ENCODE assay signal across 1 cellular context in the genomic region with DNA sequence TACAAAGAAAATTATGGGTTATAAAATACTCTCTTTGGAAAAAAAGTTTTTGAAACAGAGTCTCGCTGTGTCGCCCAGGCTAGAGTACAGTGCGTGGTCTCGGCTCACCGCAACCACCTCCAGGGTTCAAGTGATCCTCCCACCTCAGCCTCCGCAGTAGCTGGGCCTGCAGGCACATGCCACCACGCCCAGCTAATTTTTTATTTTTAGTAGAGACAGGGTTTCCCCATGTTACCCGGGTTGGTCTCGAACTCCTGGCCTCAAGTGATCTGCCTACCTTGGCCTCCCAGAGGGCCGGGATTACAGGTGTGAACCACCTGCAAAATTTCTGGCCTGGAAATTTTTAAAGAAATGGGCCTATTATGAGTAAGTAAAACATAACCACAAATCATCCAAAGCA.
A peak's percentile ranks its signal among the peaks of the same experiment; 100 is the strongest.
TF ChIP-seq lines count a peak whose summit lies in the region.

No MANE protein-coding gene starts in this region.

TF ChIP-seq in K562, 482 proteins besides CTCF, POLR2A, EP300 and RAD21 (continued from another document):
- TF ChIP-seq, protein P1, sequence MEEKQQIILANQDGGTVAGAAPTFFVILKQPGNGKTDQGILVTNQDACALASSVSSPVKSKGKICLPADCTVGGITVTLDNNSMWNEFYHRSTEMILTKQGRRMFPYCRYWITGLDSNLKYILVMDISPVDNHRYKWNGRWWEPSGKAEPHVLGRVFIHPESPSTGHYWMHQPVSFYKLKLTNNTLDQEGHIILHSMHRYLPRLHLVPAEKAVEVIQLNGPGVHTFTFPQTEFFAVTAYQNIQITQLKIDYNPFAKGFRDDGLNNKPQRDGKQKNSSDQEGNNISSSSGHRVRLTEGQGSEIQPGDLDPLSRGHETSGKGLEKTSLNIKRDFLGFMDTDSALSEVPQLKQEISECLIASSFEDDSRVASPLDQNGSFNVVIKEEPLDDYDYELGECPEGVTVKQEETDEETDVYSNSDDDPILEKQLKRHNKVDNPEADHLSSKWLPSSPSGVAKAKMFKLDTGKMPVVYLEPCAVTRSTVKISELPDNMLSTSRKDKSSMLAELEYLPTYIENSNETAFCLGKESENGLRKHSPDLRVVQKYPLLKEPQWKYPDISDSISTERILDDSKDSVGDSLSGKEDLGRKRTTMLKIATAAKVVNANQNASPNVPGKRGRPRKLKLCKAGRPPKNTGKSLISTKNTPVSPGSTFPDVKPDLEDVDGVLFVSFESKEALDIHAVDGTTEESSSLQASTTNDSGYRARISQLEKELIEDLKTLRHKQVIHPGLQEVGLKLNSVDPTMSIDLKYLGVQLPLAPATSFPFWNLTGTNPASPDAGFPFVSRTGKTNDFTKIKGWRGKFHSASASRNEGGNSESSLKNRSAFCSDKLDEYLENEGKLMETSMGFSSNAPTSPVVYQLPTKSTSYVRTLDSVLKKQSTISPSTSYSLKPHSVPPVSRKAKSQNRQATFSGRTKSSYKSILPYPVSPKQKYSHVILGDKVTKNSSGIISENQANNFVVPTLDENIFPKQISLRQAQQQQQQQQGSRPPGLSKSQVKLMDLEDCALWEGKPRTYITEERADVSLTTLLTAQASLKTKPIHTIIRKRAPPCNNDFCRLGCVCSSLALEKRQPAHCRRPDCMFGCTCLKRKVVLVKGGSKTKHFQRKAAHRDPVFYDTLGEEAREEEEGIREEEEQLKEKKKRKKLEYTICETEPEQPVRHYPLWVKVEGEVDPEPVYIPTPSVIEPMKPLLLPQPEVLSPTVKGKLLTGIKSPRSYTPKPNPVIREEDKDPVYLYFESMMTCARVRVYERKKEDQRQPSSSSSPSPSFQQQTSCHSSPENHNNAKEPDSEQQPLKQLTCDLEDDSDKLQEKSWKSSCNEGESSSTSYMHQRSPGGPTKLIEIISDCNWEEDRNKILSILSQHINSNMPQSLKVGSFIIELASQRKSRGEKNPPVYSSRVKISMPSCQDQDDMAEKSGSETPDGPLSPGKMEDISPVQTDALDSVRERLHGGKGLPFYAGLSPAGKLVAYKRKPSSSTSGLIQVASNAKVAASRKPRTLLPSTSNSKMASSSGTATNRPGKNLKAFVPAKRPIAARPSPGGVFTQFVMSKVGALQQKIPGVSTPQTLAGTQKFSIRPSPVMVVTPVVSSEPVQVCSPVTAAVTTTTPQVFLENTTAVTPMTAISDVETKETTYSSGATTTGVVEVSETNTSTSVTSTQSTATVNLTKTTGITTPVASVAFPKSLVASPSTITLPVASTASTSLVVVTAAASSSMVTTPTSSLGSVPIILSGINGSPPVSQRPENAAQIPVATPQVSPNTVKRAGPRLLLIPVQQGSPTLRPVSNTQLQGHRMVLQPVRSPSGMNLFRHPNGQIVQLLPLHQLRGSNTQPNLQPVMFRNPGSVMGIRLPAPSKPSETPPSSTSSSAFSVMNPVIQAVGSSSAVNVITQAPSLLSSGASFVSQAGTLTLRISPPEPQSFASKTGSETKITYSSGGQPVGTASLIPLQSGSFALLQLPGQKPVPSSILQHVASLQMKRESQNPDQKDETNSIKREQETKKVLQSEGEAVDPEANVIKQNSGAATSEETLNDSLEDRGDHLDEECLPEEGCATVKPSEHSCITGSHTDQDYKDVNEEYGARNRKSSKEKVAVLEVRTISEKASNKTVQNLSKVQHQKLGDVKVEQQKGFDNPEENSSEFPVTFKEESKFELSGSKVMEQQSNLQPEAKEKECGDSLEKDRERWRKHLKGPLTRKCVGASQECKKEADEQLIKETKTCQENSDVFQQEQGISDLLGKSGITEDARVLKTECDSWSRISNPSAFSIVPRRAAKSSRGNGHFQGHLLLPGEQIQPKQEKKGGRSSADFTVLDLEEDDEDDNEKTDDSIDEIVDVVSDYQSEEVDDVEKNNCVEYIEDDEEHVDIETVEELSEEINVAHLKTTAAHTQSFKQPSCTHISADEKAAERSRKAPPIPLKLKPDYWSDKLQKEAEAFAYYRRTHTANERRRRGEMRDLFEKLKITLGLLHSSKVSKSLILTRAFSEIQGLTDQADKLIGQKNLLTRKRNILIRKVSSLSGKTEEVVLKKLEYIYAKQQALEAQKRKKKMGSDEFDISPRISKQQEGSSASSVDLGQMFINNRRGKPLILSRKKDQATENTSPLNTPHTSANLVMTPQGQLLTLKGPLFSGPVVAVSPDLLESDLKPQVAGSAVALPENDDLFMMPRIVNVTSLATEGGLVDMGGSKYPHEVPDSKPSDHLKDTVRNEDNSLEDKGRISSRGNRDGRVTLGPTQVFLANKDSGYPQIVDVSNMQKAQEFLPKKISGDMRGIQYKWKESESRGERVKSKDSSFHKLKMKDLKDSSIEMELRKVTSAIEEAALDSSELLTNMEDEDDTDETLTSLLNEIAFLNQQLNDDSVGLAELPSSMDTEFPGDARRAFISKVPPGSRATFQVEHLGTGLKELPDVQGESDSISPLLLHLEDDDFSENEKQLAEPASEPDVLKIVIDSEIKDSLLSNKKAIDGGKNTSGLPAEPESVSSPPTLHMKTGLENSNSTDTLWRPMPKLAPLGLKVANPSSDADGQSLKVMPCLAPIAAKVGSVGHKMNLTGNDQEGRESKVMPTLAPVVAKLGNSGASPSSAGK (IDR thresholded peaks at IDR 0.05): no peak
- TF ChIP-seq RCOR1 (IDR thresholded peaks at IDR 0.05; ENCODE audit: borderline replicate concordance in 1 of 2, low read depth in 2 of 2, low read length in 2 of 2) (0 out of 4 replicates have a peak, but pooled peaks of 1 of the 2 experiments have one; percentile 26), ZNF165 (CRISPR knock-in tag; IDR thresholded peaks at IDR 0.05; ENCODE audit: borderline replicate concordance) (no peak), CEBPG (CRISPR knock-in tag; IDR thresholded peaks at IDR 0.05) (no peak), CEBPG (tag; conservative IDR thresholded peaks at IDR 0.05 in 1 of 2, IDR thresholded peaks at IDR 0.05 in 1 of 2) (no peak), HMGN3 (IDR thresholded peaks at IDR 0.05; ENCODE audit: borderline replicate concordance, extremely low read depth, insufficient read length, low read depth, low read length) (no peak), ZNF274 (IDR thresholded peaks at IDR 0.05; ENCODE audit: borderline replicate concordance, low read depth, low read length) (no peak), ZBTB8A (IDR thresholded peaks at IDR 0.05; ENCODE audit: partially characterized antibody) (no peak), BCOR (IDR thresholded peaks at IDR 0.05) (0 out of 2 replicates have a peak, but pooled peaks have one; percentile 32), JUND (IDR thresholded peaks at IDR 0.05; ENCODE audit: borderline replicate concordance, low read depth, low read length) (no peak), JUND (tag; IDR thresholded peaks at IDR 0.05; ENCODE audit: borderline replicate concordance, low read depth, low read length) (no peak), DMBX1 (CRISPR knock-in tag; IDR thresholded peaks at IDR 0.05; ENCODE audit: borderline replicate concordance) (peak; percentile 47; the same call in 1 of the 2 replicates), KAT7 (CRISPR knock-in tag; IDR thresholded peaks at IDR 0.05; ENCODE audit: borderline replicate concordance) (no peak), TCF3 (CRISPR knock-in tag; IDR thresholded peaks at IDR 0.05) (no peak)
- TF ChIP-seq, protein P2, sequence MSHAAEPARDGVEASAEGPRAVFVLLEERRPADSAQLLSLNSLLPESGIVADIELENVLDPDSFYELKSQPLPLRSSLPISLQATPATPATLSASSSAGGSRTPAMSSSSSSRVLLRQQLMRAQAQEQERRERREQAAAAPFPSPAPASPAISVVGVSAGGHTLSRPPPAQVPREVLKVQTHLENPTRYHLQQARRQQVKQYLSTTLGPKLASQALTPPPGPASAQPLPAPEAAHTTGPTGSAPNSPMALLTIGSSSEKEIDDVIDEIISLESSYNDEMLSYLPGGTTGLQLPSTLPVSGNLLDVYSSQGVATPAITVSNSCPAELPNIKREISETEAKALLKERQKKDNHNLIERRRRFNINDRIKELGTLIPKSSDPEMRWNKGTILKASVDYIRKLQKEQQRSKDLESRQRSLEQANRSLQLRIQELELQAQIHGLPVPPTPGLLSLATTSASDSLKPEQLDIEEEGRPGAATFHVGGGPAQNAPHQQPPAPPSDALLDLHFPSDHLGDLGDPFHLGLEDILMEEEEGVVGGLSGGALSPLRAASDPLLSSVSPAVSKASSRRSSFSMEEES (CRISPR knock-in tag; IDR thresholded peaks at IDR 0.05): no peak
- TF ChIP-seq, protein P3, sequence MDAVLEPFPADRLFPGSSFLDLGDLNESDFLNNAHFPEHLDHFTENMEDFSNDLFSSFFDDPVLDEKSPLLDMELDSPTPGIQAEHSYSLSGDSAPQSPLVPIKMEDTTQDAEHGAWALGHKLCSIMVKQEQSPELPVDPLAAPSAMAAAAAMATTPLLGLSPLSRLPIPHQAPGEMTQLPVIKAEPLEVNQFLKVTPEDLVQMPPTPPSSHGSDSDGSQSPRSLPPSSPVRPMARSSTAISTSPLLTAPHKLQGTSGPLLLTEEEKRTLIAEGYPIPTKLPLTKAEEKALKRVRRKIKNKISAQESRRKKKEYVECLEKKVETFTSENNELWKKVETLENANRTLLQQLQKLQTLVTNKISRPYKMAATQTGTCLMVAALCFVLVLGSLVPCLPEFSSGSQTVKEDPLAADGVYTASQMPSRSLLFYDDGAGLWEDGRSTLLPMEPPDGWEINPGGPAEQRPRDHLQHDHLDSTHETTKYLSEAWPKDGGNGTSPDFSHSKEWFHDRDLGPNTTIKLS (IDR thresholded peaks at IDR 0.05; ENCODE audit: borderline replicate concordance, low read depth): no peak
- TF ChIP-seq, protein P4, sequence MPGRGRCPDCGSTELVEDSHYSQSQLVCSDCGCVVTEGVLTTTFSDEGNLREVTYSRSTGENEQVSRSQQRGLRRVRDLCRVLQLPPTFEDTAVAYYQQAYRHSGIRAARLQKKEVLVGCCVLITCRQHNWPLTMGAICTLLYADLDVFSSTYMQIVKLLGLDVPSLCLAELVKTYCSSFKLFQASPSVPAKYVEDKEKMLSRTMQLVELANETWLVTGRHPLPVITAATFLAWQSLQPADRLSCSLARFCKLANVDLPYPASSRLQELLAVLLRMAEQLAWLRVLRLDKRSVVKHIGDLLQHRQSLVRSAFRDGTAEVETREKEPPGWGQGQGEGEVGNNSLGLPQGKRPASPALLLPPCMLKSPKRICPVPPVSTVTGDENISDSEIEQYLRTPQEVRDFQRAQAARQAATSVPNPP (IDR thresholded peaks at IDR 0.05; ENCODE audit: borderline replicate concordance, insufficient read depth, insufficient read length): no peak
- TF ChIP-seq, protein P5, sequence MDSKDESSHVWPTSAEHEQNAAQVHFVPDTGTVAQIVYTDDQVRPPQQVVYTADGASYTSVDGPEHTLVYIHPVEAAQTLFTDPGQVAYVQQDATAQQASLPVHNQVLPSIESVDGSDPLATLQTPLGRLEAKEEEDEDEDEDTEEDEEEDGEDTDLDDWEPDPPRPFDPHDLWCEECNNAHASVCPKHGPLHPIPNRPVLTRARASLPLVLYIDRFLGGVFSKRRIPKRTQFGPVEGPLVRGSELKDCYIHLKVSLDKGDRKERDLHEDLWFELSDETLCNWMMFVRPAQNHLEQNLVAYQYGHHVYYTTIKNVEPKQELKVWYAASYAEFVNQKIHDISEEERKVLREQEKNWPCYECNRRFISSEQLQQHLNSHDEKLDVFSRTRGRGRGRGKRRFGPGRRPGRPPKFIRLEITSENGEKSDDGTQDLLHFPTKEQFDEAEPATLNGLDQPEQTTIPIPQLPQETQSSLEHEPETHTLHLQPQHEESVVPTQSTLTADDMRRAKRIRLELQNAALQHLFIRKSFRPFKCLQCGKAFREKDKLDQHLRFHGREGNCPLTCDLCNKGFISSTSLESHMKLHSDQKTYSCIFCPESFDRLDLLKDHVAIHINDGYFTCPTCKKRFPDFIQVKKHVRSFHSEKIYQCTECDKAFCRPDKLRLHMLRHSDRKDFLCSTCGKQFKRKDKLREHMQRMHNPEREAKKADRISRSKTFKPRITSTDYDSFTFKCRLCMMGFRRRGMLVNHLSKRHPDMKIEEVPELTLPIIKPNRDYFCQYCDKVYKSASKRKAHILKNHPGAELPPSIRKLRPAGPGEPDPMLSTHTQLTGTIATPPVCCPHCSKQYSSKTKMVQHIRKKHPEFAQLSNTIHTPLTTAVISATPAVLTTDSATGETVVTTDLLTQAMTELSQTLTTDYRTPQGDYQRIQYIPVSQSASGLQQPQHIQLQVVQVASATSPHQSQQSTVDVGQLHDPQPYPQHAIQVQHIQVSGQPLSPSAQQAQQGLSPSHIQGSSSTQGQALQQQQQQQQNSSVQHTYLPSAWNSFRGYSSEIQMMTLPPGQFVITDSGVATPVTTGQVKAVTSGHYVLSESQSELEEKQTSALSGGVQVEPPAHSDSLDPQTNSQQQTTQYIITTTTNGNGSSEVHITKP (IDR thresholded peaks at IDR 0.05; ENCODE audit: partially characterized antibody): no peak
- TF ChIP-seq, protein P6, sequence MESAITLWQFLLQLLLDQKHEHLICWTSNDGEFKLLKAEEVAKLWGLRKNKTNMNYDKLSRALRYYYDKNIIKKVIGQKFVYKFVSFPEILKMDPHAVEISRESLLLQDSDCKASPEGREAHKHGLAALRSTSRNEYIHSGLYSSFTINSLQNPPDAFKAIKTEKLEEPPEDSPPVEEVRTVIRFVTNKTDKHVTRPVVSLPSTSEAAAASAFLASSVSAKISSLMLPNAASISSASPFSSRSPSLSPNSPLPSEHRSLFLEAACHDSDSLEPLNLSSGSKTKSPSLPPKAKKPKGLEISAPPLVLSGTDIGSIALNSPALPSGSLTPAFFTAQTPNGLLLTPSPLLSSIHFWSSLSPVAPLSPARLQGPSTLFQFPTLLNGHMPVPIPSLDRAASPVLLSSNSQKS (CRISPR knock-in tag; IDR thresholded peaks at IDR 0.05): no peak
- TF ChIP-seq, protein P7, sequence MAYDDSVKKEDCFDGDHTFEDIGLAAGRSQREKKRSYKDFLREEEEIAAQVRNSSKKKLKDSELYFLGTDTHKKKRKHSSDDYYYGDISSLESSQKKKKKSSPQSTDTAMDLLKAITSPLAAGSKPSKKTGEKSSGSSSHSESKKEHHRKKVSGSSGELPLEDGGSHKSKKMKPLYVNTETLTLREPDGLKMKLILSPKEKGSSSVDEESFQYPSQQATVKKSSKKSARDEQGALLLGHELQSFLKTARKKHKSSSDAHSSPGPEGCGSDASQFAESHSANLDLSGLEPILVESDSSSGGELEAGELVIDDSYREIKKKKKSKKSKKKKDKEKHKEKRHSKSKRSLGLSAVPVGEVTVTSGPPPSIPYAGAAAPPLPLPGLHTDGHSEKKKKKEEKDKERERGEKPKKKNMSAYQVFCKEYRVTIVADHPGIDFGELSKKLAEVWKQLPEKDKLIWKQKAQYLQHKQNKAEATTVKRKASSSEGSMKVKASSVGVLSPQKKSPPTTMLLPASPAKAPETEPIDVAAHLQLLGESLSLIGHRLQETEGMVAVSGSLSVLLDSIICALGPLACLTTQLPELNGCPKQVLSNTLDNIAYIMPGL (CRISPR knock-in tag; IDR thresholded peaks at IDR 0.05): no peak
